Comparison of ENCODE assay signal across 1 cellular context in genomic region chr1:173269490-173270230, GRCh38.
A peak's percentile ranks its signal among the peaks of the same experiment; 100 is the strongest.
TF ChIP-seq lines count a peak whose summit lies in the region.

No MANE protein-coding gene starts in this region.

TF ChIP-seq in K562, 482 proteins besides CTCF, POLR2A, EP300 and RAD21 (continued from another document):
- TF ChIP-seq REST (CRISPR knock-in tag; IDR thresholded peaks at IDR 0.05; ENCODE audit: low read depth) (no peak), EGR1 (conservative IDR thresholded peaks at IDR 0.05) (no peak), ZNF41 (CRISPR knock-in tag; conservative IDR thresholded peaks at IDR 0.05) (0 out of 2 replicates have a peak, but pooled peaks have one; percentile 48), ARID2 (IDR thresholded peaks at IDR 0.05) (no peak), ZNF830 (CRISPR knock-in tag; IDR thresholded peaks at IDR 0.05) (no peak), SMARCB1 (IDR thresholded peaks at IDR 0.05; ENCODE audit: insufficient read length, low read depth) (no peak), PHB (CRISPR knock-in tag; IDR thresholded peaks at IDR 0.05) (no peak), RBBP5 (IDR thresholded peaks at IDR 0.05; ENCODE audit: borderline replicate concordance, insufficient read depth, low read length, poor library complexity, severe bottlenecking) (no peak), ZBTB40 (IDR thresholded peaks at IDR 0.05) (peak; percentile 18; the same call in 1 of the 2 replicates), ZBTB40 (CRISPR knock-in tag; IDR thresholded peaks at IDR 0.05) (no peak), ZKSCAN3 (CRISPR knock-in tag; IDR thresholded peaks at IDR 0.05) (no peak), ZNF174 (CRISPR knock-in tag; IDR thresholded peaks at IDR 0.05) (no peak), ATF3 (IDR thresholded peaks at IDR 0.05) (peak; percentile 99), ATF3 (CRISPR knock-in tag; conservative IDR thresholded peaks at IDR 0.05) (no peak; the same call in 1 of the 2 replicates), CTBP1 (IDR thresholded peaks at IDR 0.05; ENCODE audit: borderline replicate concordance) (peak; percentile 84), HNRNPH1 (optimal IDR thresholded peaks at IDR 0.05; ENCODE audit: low read depth, low read length) (no peak), HCFC1 (IDR thresholded peaks at IDR 0.05; ENCODE audit: low read depth, low read length) (0 out of 2 replicates have a peak, but pooled peaks have one; percentile 17), SMAD3 (CRISPR knock-in tag; conservative IDR thresholded peaks at IDR 0.05) (peak; percentile 88), ZNF318 (IDR thresholded peaks at IDR 0.05; ENCODE audit: borderline replicate concordance in 1 of 2, low read depth in 1 of 2) (peak in 1 of 2 experiments; percentile 72; a peak in 2 of 4 replicates), ZNF586 (CRISPR knock-in tag; conservative IDR thresholded peaks at IDR 0.05) (no peak), FOXJ2 (tag; IDR thresholded peaks at IDR 0.05) (peak; percentile 87), HMGN3 (IDR thresholded peaks at IDR 0.05; ENCODE audit: borderline replicate concordance, extremely low read depth, insufficient read length, low read depth, low read length) (no peak)
